8 cellular contexts compared by ENCODE assay signal in genomic region chr6:53361549-53362031, GRCh38. TPM values are rescaled to one million over a fixed set of nuclear protein-coding genes. Genes with fewer than 3 reads are reported as not detected.
DNase-seq lines count a peak whose midpoint lies in the region; ATAC-seq and TF ChIP-seq lines count a peak whose summit lies in the region.

No MANE protein-coding gene starts in this region.

- POLR2A ChIA-PET in CD8-positive, alpha-beta T cell (lab: Charles Lee), result interaction anchor here (0.9 to 4.0 kb wide), 4 partner anchors 13 to 178 kb away, joined by 3 to 36 read pairs (median 5); partner anchors contain the start of gene ELOVL5

- no peaks in the 10 kb centered on the region for H3K27me3 ChIP-seq in CD8-positive, alpha-beta T cell (ENCODE audit: insufficient read depth, low read length)
- no peaks in the 10 kb centered on the region for H3K27me3 ChIP-seq in transverse colon

- ATAC-seq in CD8-positive, alpha-beta T cell, result peak; percentile 65
- ATAC-seq in GM18511 (IDR thresholded peaks at IDR 0.05; ENCODE audit: unreplicated experiment), result no peak

- TF ChIP-seq EP300 in transverse colon (IDR thresholded peaks at IDR 0.05; ENCODE audit: low read depth), result no peak

- H3K9me3 ChIP-seq in CD8-positive, alpha-beta T cell (ENCODE audit: low read length), result no peaks in the 10 kb centered on the region
- no peaks in the 10 kb centered on the region for H3K9me3 ChIP-seq in transverse colon

- H3K36me3 ChIP-seq in CD8-positive, alpha-beta T cell (ENCODE audit: insufficient read depth, low read length), result no peaks in the 10 kb centered on the region
- H3K36me3 ChIP-seq in transverse colon, result no peaks in the 10 kb centered on the region

- no peaks in the 10 kb centered on the region for H3K9me3 Mint-ChIP-seq in CD8-positive, alpha-beta T cell

- no peak overlapping the region for H3K4me3 ChIP-seq in CD8-positive, alpha-beta T cell (ENCODE audit: low read depth, low read length)
- H3K4me3 ChIP-seq in transverse colon, result no peak overlapping the region

- TF ChIP-seq CTCF in CD8-positive, alpha-beta T cell (IDR thresholded peaks at IDR 0.05), result no peak
- no peak for TF ChIP-seq CTCF in transverse colon (IDR thresholded peaks at IDR 0.05)

- intact Hi-C loops in CD8-positive, alpha-beta T cell (cut with DNase I, micrococcal nuclease), result loop anchor here (2.0 to 5.0 kb wide), 2 partner anchors 13 to 46 kb away; partner anchors contain the start of gene ELOVL5 (in 1 of the 2)
- intact Hi-C loops in transverse colon (cut with DNase I; ENCODE audit: low total_unique reads), result no loop called here

- peak; percentile 25 to 89 (median 69) for DNase-seq in CD8-positive, alpha-beta T cell
- DNase-seq in HK-2 (ENCODE audit: unreplicated experiment) (peak; percentile 10), kidney glomerular epithelial cell (lab: John Stamatoyannopoulos, UW) (peak; percentile 57), transverse colon (no peak), RKO (ENCODE audit: low spot score) (no peak), ACHN (no peak)
- DNase-seq in activated CD8-positive, alpha-beta memory T cell treated with anti-CD3 and anti-CD28 coated beads, Interleukin-2, amount 50 U/mL, for 4 hours, result peak; percentile 36

- peak overlapping the region; percentile 96 for H3K27ac Mint-ChIP-seq in CD8-positive, alpha-beta T cell

- CTCF ChIA-PET in CD8-positive, alpha-beta T cell (lab: Charles Lee), result interaction anchor here (1.5 to 1.6 kb wide), 2 partner anchors 10 to 14 kb away, joined by 3 read pairs; no protein-coding TSS in a partner anchor

- peak overlapping the region; percentile 57 for H3K4me3 Mint-ChIP-seq in CD8-positive, alpha-beta T cell

- H3K27ac ChIP-seq in CD8-positive, alpha-beta T cell (ENCODE audit: low read depth, low read length), result peak overlapping the region; percentile 39
- H3K27ac ChIP-seq in transverse colon, result no peak overlapping the region

- in situ Hi-C loops in transverse colon (cut with MboI; ENCODE audit: low pct_ligation_motif_present in 1 of 4, low pct_unique_long_range_greater_than_20kb in 1 of 4, low sequenced_read_pairs in 3 of 4), result no loop called here
- in situ Hi-C loops in ACHN (cut with HindIII; ENCODE audit: low pct_ligation_motif_present, low pct_unique_long_range_greater_than_20kb, low sequenced_read_pairs), result no loop called here

- peaks cover 38% of the 10 kb centered on the region for H3K4me1 ChIP-seq in CD8-positive, alpha-beta T cell (ENCODE audit: insufficient read depth, low read length)
- peaks cover 7 to 16% (median 10%) of the 10 kb centered on the region in 4 donors for H3K4me1 ChIP-seq in transverse colon

- no peaks in the 10 kb centered on the region for H3K27me3 Mint-ChIP-seq in CD8-positive, alpha-beta T cell (ENCODE audit: low read depth)

- H3K36me3 Mint-ChIP-seq in CD8-positive, alpha-beta T cell, result no peaks in the 10 kb centered on the region

- H3K4me1 Mint-ChIP-seq in CD8-positive, alpha-beta T cell (ENCODE audit: low read depth), result peaks cover 43% of the 10 kb centered on the region

- WGBS in transverse colon (ENCODE audit: low coverage in 1 of 2), 2 donors, result 64% methylated on average over 3 to 4 of the region's 4 CpGs

- TF ChIP-seq POLR2A in transverse colon (IDR thresholded peaks at IDR 0.05), result no peak

RNA-seq across cellular contexts. Expression of gene ELOVL5, which starts 12.8 kb away (rescaled TPM):
- 10 to 100 TPM; 79.1 to 82.7 TPM for total RNA-seq in CD8-positive, alpha-beta T cell
- total RNA-seq in transverse colon, result 10 to 100 TPM; 14.3 to 63.1 (median 29.2) TPM

Comparison
In these comparisons a context has a peak if more than half of its experiments do, and no peak if none do; other contexts are left out.
1. DNase-seq: peak in CD8-positive, alpha-beta T cell (7 of 7), HK-2 (single experiment), activated CD8-positive, alpha-beta memory T cell treated with anti-CD3 and anti-CD28 coated beads, Interleukin-2, amount 50 U/mL, for 4 hours (single experiment) and kidney glomerular epithelial cell (single experiment); none in transverse colon (single experiment), RKO (single experiment) and ACHN (single experiment).